1 cellular context compared by ENCODE assay signal in genomic region chr14:74302634-74303569, GRCh38.
TF ChIP-seq lines count a peak whose summit lies in the region.

ABCD4 (minus strand) TSS chr14:74302934; CDS start chr14:74302912, 22 bp downstream.

TF ChIP-seq in WTC11, 78 proteins besides CTCF, POLR2A, EP300 and RAD21 (continued from another document and continues in another):
- peak; percentile 21; the same call in 1 of the 2 replicates for TF ChIP-seq ARID4B (CRISPR knock-in tag; IDR thresholded peaks at IDR 0.05; ENCODE audit: borderline replicate concordance)
- no peak for TF ChIP-seq JAZF1 (CRISPR knock-in tag; IDR thresholded peaks at IDR 0.05)
- TF ChIP-seq, protein P1, sequence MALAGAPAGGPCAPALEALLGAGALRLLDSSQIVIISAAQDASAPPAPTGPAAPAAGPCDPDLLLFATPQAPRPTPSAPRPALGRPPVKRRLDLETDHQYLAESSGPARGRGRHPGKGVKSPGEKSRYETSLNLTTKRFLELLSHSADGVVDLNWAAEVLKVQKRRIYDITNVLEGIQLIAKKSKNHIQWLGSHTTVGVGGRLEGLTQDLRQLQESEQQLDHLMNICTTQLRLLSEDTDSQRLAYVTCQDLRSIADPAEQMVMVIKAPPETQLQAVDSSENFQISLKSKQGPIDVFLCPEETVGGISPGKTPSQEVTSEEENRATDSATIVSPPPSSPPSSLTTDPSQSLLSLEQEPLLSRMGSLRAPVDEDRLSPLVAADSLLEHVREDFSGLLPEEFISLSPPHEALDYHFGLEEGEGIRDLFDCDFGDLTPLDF (CRISPR knock-in tag; IDR thresholded peaks at IDR 0.05), result no peak
- TF ChIP-seq FOXP1 (CRISPR knock-in tag; IDR thresholded peaks at IDR 0.05; ENCODE audit: borderline replicate concordance), result peak; percentile 62; the same call in 1 of the 2 replicates
- peak; percentile 32; the same call in 1 of the 2 replicates for TF ChIP-seq TEAD1 (CRISPR knock-in tag; IDR thresholded peaks at IDR 0.05)
- TF ChIP-seq ZNF281 (CRISPR knock-in tag; IDR thresholded peaks at IDR 0.05), result no peak
- TF ChIP-seq ZNF232 (CRISPR knock-in tag; IDR thresholded peaks at IDR 0.05), result no peak
- peak; percentile 69; the same call in 1 of the 2 replicates for TF ChIP-seq FOXP4 (CRISPR knock-in tag; IDR thresholded peaks at IDR 0.05)
- no peak for TF ChIP-seq NR3C1 (CRISPR knock-in tag; conservative IDR thresholded peaks at IDR 0.05; ENCODE audit: low read depth)
- TF ChIP-seq ZNF416 (CRISPR knock-in tag; IDR thresholded peaks at IDR 0.05), result peak; percentile 90
- TF ChIP-seq NFE2L1 (CRISPR knock-in tag; IDR thresholded peaks at IDR 0.05), result no peak
- no peak for TF ChIP-seq MYBL2 (CRISPR knock-in tag; IDR thresholded peaks at IDR 0.05)
- peak; percentile 42; the same call in 1 of the 2 replicates for TF ChIP-seq CREM (CRISPR knock-in tag; IDR thresholded peaks at IDR 0.05)
- TF ChIP-seq, protein P2, sequence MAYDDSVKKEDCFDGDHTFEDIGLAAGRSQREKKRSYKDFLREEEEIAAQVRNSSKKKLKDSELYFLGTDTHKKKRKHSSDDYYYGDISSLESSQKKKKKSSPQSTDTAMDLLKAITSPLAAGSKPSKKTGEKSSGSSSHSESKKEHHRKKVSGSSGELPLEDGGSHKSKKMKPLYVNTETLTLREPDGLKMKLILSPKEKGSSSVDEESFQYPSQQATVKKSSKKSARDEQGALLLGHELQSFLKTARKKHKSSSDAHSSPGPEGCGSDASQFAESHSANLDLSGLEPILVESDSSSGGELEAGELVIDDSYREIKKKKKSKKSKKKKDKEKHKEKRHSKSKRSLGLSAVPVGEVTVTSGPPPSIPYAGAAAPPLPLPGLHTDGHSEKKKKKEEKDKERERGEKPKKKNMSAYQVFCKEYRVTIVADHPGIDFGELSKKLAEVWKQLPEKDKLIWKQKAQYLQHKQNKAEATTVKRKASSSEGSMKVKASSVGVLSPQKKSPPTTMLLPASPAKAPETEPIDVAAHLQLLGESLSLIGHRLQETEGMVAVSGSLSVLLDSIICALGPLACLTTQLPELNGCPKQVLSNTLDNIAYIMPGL (CRISPR knock-in tag; IDR thresholded peaks at IDR 0.05), result peak; percentile 79; the same call in 1 of the 2 replicates
- TF ChIP-seq ZNF121 (CRISPR knock-in tag; IDR thresholded peaks at IDR 0.05), result peak; percentile 99
- TF ChIP-seq IRF1 (CRISPR knock-in tag; IDR thresholded peaks at IDR 0.05), result peak; percentile 79; the same call in 1 of the 2 replicates
- TF ChIP-seq, protein P3, sequence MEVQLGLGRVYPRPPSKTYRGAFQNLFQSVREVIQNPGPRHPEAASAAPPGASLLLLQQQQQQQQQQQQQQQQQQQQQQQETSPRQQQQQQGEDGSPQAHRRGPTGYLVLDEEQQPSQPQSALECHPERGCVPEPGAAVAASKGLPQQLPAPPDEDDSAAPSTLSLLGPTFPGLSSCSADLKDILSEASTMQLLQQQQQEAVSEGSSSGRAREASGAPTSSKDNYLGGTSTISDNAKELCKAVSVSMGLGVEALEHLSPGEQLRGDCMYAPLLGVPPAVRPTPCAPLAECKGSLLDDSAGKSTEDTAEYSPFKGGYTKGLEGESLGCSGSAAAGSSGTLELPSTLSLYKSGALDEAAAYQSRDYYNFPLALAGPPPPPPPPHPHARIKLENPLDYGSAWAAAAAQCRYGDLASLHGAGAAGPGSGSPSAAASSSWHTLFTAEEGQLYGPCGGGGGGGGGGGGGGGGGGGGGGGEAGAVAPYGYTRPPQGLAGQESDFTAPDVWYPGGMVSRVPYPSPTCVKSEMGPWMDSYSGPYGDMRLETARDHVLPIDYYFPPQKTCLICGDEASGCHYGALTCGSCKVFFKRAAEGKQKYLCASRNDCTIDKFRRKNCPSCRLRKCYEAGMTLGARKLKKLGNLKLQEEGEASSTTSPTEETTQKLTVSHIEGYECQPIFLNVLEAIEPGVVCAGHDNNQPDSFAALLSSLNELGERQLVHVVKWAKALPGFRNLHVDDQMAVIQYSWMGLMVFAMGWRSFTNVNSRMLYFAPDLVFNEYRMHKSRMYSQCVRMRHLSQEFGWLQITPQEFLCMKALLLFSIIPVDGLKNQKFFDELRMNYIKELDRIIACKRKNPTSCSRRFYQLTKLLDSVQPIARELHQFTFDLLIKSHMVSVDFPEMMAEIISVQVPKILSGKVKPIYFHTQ (CRISPR knock-in tag; IDR thresholded peaks at IDR 0.05), result peak; percentile 29; the same call in 1 of the 2 replicates
- TF ChIP-seq, protein P4, sequence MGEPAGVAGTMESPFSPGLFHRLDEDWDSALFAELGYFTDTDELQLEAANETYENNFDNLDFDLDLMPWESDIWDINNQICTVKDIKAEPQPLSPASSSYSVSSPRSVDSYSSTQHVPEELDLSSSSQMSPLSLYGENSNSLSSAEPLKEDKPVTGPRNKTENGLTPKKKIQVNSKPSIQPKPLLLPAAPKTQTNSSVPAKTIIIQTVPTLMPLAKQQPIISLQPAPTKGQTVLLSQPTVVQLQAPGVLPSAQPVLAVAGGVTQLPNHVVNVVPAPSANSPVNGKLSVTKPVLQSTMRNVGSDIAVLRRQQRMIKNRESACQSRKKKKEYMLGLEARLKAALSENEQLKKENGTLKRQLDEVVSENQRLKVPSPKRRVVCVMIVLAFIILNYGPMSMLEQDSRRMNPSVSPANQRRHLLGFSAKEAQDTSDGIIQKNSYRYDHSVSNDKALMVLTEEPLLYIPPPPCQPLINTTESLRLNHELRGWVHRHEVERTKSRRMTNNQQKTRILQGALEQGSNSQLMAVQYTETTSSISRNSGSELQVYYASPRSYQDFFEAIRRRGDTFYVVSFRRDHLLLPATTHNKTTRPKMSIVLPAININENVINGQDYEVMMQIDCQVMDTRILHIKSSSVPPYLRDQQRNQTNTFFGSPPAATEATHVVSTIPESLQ (CRISPR knock-in tag; IDR thresholded peaks at IDR 0.05), result no peak
- TF ChIP-seq, protein P5, sequence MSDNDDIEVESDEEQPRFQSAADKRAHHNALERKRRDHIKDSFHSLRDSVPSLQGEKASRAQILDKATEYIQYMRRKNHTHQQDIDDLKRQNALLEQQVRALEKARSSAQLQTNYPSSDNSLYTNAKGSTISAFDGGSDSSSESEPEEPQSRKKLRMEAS (CRISPR knock-in tag; IDR thresholded peaks at IDR 0.05), result no peak
- 0 out of 2 replicates have a peak, but pooled peaks have one; percentile 29 for TF ChIP-seq SP1 (CRISPR knock-in tag; conservative IDR thresholded peaks at IDR 0.05)
- TF ChIP-seq, protein P6, sequence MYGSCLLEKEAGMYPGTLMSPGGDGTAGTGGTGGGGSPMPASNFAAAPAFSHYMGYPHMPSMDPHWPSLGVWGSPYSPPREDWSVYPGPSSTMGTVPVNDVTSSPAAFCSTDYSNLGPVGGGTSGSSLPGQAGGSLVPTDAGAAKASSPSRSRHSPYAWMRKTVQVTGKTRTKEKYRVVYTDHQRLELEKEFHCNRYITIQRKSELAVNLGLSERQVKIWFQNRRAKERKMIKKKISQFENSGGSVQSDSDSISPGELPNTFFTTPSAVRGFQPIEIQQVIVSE (CRISPR knock-in tag; IDR thresholded peaks at IDR 0.05; ENCODE audit: borderline replicate concordance), result no peak
- no peak for TF ChIP-seq ZNF425 (CRISPR knock-in tag; conservative IDR thresholded peaks at IDR 0.05)
- TF ChIP-seq FOXJ3 (CRISPR knock-in tag; IDR thresholded peaks at IDR 0.05; ENCODE audit: borderline replicate concordance), result no peak
- TF ChIP-seq, protein P7, sequence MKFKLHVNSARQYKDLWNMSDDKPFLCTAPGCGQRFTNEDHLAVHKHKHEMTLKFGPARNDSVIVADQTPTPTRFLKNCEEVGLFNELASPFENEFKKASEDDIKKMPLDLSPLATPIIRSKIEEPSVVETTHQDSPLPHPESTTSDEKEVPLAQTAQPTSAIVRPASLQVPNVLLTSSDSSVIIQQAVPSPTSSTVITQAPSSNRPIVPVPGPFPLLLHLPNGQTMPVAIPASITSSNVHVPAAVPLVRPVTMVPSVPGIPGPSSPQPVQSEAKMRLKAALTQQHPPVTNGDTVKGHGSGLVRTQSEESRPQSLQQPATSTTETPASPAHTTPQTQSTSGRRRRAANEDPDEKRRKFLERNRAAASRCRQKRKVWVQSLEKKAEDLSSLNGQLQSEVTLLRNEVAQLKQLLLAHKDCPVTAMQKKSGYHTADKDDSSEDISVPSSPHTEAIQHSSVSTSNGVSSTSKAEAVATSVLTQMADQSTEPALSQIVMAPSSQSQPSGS (CRISPR knock-in tag; IDR thresholded peaks at IDR 0.05; ENCODE audit: borderline replicate concordance, low read depth), result no peak
- TF ChIP-seq, protein P8, sequence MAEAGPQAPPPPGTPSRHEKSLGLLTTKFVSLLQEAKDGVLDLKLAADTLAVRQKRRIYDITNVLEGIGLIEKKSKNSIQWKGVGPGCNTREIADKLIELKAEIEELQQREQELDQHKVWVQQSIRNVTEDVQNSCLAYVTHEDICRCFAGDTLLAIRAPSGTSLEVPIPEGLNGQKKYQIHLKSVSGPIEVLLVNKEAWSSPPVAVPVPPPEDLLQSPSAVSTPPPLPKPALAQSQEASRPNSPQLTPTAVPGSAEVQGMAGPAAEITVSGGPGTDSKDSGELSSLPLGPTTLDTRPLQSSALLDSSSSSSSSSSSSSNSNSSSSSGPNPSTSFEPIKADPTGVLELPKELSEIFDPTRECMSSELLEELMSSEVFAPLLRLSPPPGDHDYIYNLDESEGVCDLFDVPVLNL (CRISPR knock-in tag; IDR thresholded peaks at IDR 0.05; ENCODE audit: borderline replicate concordance, low read depth), result no peak
